ENCODE assay signal across 20 cellular contexts in the genomic region with DNA sequence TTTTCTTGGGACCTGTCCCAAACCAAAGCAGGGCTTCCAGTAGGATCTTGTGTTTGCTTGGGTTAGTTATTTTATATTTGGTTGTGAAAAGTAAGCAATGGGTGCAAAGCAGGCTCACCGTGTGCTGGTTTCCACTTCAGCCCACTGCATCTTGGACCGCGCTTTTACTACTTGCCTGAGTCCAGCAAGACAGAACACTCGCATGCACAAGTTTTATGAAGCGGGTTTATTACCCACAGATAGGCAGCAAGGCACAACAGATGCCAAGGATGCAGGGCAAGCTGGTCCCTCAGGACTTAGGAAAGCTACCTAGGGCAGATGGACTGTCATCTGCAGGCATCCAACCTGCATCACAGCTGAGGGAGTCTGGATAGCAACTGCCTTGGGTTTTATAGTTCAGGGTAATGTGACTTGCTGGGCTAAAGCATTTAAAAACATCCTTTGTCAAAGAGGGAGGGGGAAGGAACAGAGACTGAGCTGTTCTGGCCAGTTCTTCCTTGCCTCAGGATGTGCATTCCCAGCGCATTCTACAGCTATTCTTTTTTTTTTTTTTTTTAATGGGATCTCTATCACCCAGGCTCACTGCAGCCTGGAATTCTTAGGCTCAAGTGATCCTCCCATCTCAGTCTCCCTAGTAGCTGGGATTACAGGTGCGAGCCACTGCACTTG. TPM values are rescaled to one million over a fixed set of nuclear protein-coding genes. Genes with fewer than 3 reads are reported as not detected.
DNase-seq lines count a peak whose midpoint lies in the region; ATAC-seq lines count a peak whose summit lies in the region.
"Had no signal": no experiment of that assay in that cellular context is flagged by ENCODE, and none has a peak within 500 bp of the region (broad histone marks: within the 10 kb centered on the region; RNA-seq: fewer than 3 reads in every experiment).

No MANE protein-coding gene starts in this region.

- H3K36me3 Mint-ChIP-seq in stimulated activated effector memory CD8-positive, alpha-beta T cell treated with anti-CD3 and anti-CD28 coated beads, Interleukin-12 subunit alpha, Interleukin-12 subunit beta, amount 100 ng/mL, for 72 hours = no peaks in the 10 kb centered on the region
- no peaks in the 10 kb centered on the region for H3K36me3 Mint-ChIP-seq in natural killer cell treated with Interleukin-12 subunit alpha and Interleukin-12 subunit beta and Interleukin-15 and Interleukin-18, amount 100 ng/mL, for 72 hours
- H3K36me3 Mint-ChIP-seq: CD4-positive, CD25-positive, alpha-beta regulatory T cell had no signal

- no peak for ATAC-seq in stimulated activated effector memory CD8-positive, alpha-beta T cell treated with anti-CD3 and anti-CD28 coated beads, Interleukin-12 subunit alpha, Interleukin-12 subunit beta, amount 100 ng/mL, for 72 hours
- no peak for ATAC-seq in natural killer cell treated with Interleukin-12 subunit alpha and Interleukin-12 subunit beta and Interleukin-15 and Interleukin-18, amount 100 ng/mL, for 72 hours
- ATAC-seq: K562 had no signal

- H3K27me3 Mint-ChIP-seq in natural killer cell treated with Interleukin-12 subunit alpha and Interleukin-12 subunit beta and Interleukin-15 and Interleukin-18, amount 100 ng/mL, for 72 hours = no peaks in the 10 kb centered on the region

- DNase-seq in NCI-H2171 (lab: John Stamatoyannopoulos, UW) (peak; percentile 43), NCI-H524 treated with DMSO at 0.1 percent for 48 hours (lab: John Stamatoyannopoulos, UW) (peak; percentile 8), islet precursor cell (peak; percentile 61), NOMO-1 treated with DMSO at 0.1 percent for 48 hours (lab: John Stamatoyannopoulos, UW; ENCODE audit: unreplicated experiment) (no peak), NCI-H128 (lab: John Stamatoyannopoulos, UW; ENCODE audit: unreplicated experiment) (no peak)
- DNase-seq in stimulated activated effector memory CD8-positive, alpha-beta T cell treated with anti-CD3 and anti-CD28 coated beads, Interleukin-12 subunit alpha, Interleukin-12 subunit beta, amount 100 ng/mL, for 72 hours (ENCODE audit: low spot score in 2 of 2) = no peak
- DNase-seq in natural killer cell treated with Interleukin-12 subunit alpha and Interleukin-12 subunit beta and Interleukin-15 and Interleukin-18, amount 100 ng/mL, for 72 hours (ENCODE audit: low spot score) = no peak
- DNase-seq: ACHN; BE2C; C1 segment of cervical spinal cord; CD4-positive, CD25-positive, alpha-beta regulatory T cell; CD8-positive, alpha-beta memory T cell; COR-L47; DMS153; DMS79; GF-D8; GM23248; HCEC 1CT; IMR-90 had no signal

- no peak overlapping the region for H3K4me3 Mint-ChIP-seq in stimulated activated effector memory CD8-positive, alpha-beta T cell treated with anti-CD3 and anti-CD28 coated beads, Interleukin-12 subunit alpha, Interleukin-12 subunit beta, amount 100 ng/mL, for 72 hours
- no peak overlapping the region for H3K4me3 Mint-ChIP-seq in natural killer cell treated with Interleukin-12 subunit alpha and Interleukin-12 subunit beta and Interleukin-15 and Interleukin-18, amount 100 ng/mL, for 72 hours
- H3K4me3 Mint-ChIP-seq: CD4-positive, CD25-positive, alpha-beta regulatory T cell; CD8-positive, alpha-beta memory T cell had no signal

- H3K27ac Mint-ChIP-seq in stimulated activated effector memory CD8-positive, alpha-beta T cell treated with anti-CD3 and anti-CD28 coated beads, Interleukin-12 subunit alpha, Interleukin-12 subunit beta, amount 100 ng/mL, for 72 hours = peak overlapping the region; percentile 43
- H3K27ac Mint-ChIP-seq in natural killer cell treated with Interleukin-12 subunit alpha and Interleukin-12 subunit beta and Interleukin-15 and Interleukin-18, amount 100 ng/mL, for 72 hours = no peak overlapping the region
- H3K27ac Mint-ChIP-seq: CD4-positive, CD25-positive, alpha-beta regulatory T cell had no signal

- peaks cover 4% of the 10 kb centered on the region for H3K9me3 Mint-ChIP-seq in stimulated activated effector memory CD8-positive, alpha-beta T cell treated with anti-CD3 and anti-CD28 coated beads, Interleukin-12 subunit alpha, Interleukin-12 subunit beta, amount 100 ng/mL, for 72 hours
- peaks cover 2% of the 10 kb centered on the region for H3K9me3 Mint-ChIP-seq in natural killer cell treated with Interleukin-12 subunit alpha and Interleukin-12 subunit beta and Interleukin-15 and Interleukin-18, amount 100 ng/mL, for 72 hours
- H3K9me3 Mint-ChIP-seq: CD8-positive, alpha-beta memory T cell had no signal

- H3K4me1 Mint-ChIP-seq in stimulated activated effector memory CD8-positive, alpha-beta T cell treated with anti-CD3 and anti-CD28 coated beads, Interleukin-12 subunit alpha, Interleukin-12 subunit beta, amount 100 ng/mL, for 72 hours = peaks cover 14% of the 10 kb centered on the region
- H3K4me1 Mint-ChIP-seq in natural killer cell treated with Interleukin-12 subunit alpha and Interleukin-12 subunit beta and Interleukin-15 and Interleukin-18, amount 100 ng/mL, for 72 hours (ENCODE audit: low read depth in 2 of 2) = peaks cover 1 to 3% of the 10 kb centered on the region in 2 donors

RNA-seq across cellular contexts. Expression of a gene that starts 18.5 kb away (rescaled TPM):
- total RNA-seq in natural killer cell treated with Interleukin-12 subunit alpha and Interleukin-12 subunit beta and Interleukin-15 and Interleukin-18, amount 100 ng/mL, for 72 hours = 10 to 100 TPM; 39.0 to 53.5 TPM

Comparison
In these comparisons a context has a peak if more than half of its experiments do, and no peak if none do; other contexts are left out.
1. DNase-seq: peak in NCI-H2171 (single experiment), NCI-H524 treated with DMSO at 0.1 percent for 48 hours (single experiment) and islet precursor cell (single experiment); none in stimulated activated effector memory CD8-positive, alpha-beta T cell treated with anti-CD3 and anti-CD28 coated beads, Interleukin-12 subunit alpha, Interleukin-12 subunit beta, amount 100 ng/mL, for 72 hours (0 of 2), NOMO-1 treated with DMSO at 0.1 percent for 48 hours (single experiment), natural killer cell treated with Interleukin-12 subunit alpha and Interleukin-12 subunit beta and Interleukin-15 and Interleukin-18, amount 100 ng/mL, for 72 hours (single experiment) and NCI-H128 (single experiment).